Comparison of ENCODE assay signal across 10 cellular contexts in the genomic region with DNA sequence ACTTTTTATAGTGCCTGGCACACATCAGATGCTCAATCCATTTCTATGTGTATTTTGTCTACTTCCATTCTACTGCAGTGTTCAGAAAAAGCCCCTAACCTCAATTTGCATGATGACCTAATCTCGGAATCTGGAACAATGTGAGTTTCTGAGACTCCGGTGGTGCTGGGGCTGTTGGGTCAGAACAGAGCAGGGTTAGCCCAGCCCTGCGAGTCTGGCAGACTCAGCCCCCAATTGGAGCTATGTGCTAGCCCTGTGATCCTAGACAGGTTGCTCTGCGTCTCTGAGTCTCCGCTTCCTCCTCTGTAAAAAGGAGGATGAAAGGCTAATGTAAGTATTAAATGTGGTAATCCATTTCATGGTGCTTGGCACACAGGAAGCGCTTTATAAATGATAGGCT.
DNase-seq lines count a peak whose midpoint lies in the region; ATAC-seq and TF ChIP-seq lines count a peak whose summit lies in the region.
"Had no signal": no experiment of that assay in that cellular context is flagged by ENCODE, and none has a peak within 500 bp of the region (broad histone marks: within the 10 kb centered on the region; RNA-seq: fewer than 3 reads in every experiment).

No MANE protein-coding gene starts in this region.

- peak; percentile 78 for ATAC-seq in GM19395 (IDR thresholded peaks at IDR 0.05; ENCODE audit: unreplicated experiment)
- peak; percentile 65 for ATAC-seq in HG03280 (IDR thresholded peaks at IDR 0.05; ENCODE audit: unreplicated experiment)

- DNase-seq in A673 (ENCODE audit: low spot score) (peak; percentile 21), SW480 (ENCODE audit: low spot score) (no peak), NCI-H1436 treated with DMSO at 0.1 percent for 48 hours (lab: John Stamatoyannopoulos, UW) (no peak), NOMO-1 (lab: John Stamatoyannopoulos, UW; ENCODE audit: unreplicated experiment in 2 of 2) (no peak), prostate gland (ENCODE audit: low spot score) (no peak)
- DNase-seq in activated effector memory CD4-positive, alpha-beta T cell treated with anti-CD3 and anti-CD28 coated beads, Interleukin-2, amount 50 U/mL, for 16 hours: peak; percentile 86
- DNase-seq: foreskin melanocyte, SK-N-SH had no signal

- 93% methylated on average over 6 of the region's 6 CpGs for WGBS in prostate gland

- intact Hi-C loops in A673 (cut with micrococcal nuclease; ENCODE audit: unreplicated experiment) (no loop called here), prostate gland (cut with DNase I) (no loop called here)

- no TSS peak for BruUV-seq in A673 (replicated peaks; lab: Mats Ljungman, UMichigan)

- POLR2A ChIA-PET in A673 (lab: Charles Lee; ENCODE audit: low non-redundant PET): no interaction called here

- H3K4me1 ChIP-seq in A673 (ENCODE audit: insufficient read depth, low read length, poor library complexity, severe bottlenecking): peaks cover 5% of the 10 kb centered on the region
- H3K4me1 ChIP-seq in prostate gland (replicated peaks): peaks cover 12% of the 10 kb centered on the region

- H3K36me3 ChIP-seq in A673 (ENCODE audit: insufficient read depth, low read length, poor library complexity, severe bottlenecking): no peaks in the 10 kb centered on the region
- no peaks in the 10 kb centered on the region for H3K36me3 ChIP-seq in prostate gland

- TF ChIP-seq POLR2A in prostate gland (IDR thresholded peaks at IDR 0.05): no peak

- H3K27ac ChIP-seq in A673 (ENCODE audit: low read depth, low read length, poor library complexity, severe bottlenecking) (no peak overlapping the region), prostate gland (no peak overlapping the region)

- H3K4me3 ChIP-seq in A673 (ENCODE audit: low read depth, low read length, poor library complexity, severe bottlenecking): no peak overlapping the region
- no peak overlapping the region for H3K4me3 ChIP-seq in prostate gland

- TF ChIP-seq CTCF in A673 (conservative IDR thresholded peaks at IDR 0.05; ENCODE audit: low read depth, low read length): no peak
- no peak for TF ChIP-seq CTCF in prostate gland (IDR thresholded peaks at IDR 0.05)

- H3K27me3 ChIP-seq in A673 (replicated peaks; ENCODE audit: insufficient read depth, low read depth, low read length, poor library complexity) (no peaks in the 10 kb centered on the region), prostate gland (replicated peaks; ENCODE audit: insufficient read depth) (no peaks in the 10 kb centered on the region)

- CTCF ChIA-PET in A673 (lab: Charles Lee): no interaction called here

- H3K9me3 ChIP-seq in A673 (ENCODE audit: low read depth, low read length, poor library complexity, severe bottlenecking) (no peaks in the 10 kb centered on the region), prostate gland (no peaks in the 10 kb centered on the region)
- H3K9me3 ChIP-seq: SK-N-SH had no signal

Comparison
In these comparisons a context has a peak if more than half of its experiments do, and no peak if none do; other contexts are left out.
1. DNase-seq: peak in A673 (single experiment) and activated effector memory CD4-positive, alpha-beta T cell treated with anti-CD3 and anti-CD28 coated beads, Interleukin-2, amount 50 U/mL, for 16 hours (single experiment); none in SW480 (single experiment), NCI-H1436 treated with DMSO at 0.1 percent for 48 hours (single experiment), NOMO-1 (0 of 2) and prostate gland (single experiment).